27 cellular contexts compared by ENCODE assay signal in genomic region chr5:168423971-168424370, GRCh38.
"Had no signal": no experiment of that assay in that cellular context is flagged by ENCODE, and none has a peak within 500 bp of the region (broad histone marks: within the 10 kb centered on the region; RNA-seq: fewer than 3 reads in every experiment).

No MANE protein-coding gene starts in this region.

- H3K9me3 ChIP-seq: ascending aorta, MG63, Peyer's patch, SJCRH30 had no signal

- ATAC-seq: activated naive CD4-positive, alpha-beta T cell treated with anti-CD3 and anti-CD28 coated beads, Interleukin-2, amount 50 U/mL, for 72 hours; activated naive CD8-positive, alpha-beta T cell treated with anti-CD3 and anti-CD28 coated beads, Interleukin-2, amount 50 U/mL, for 24 hours; activated T-cell treated with anti-CD3 and anti-CD28 coated beads, Interleukin-2, amount 50 U/mL, for 4 hours had no signal

- H3K9ac ChIP-seq: KMS-11 had no signal

- H3K27me3 Mint-ChIP-seq: activated B cell treated with CpG ODN at 0.5 μM for 24 hours; brain; central memory CD8-positive, alpha-beta T cell had no signal

- H3K27ac ChIP-seq: ascending aorta, KMS-11, Peyer's patch, RWPE1, SJCRH30 had no signal

- H3K36me3 ChIP-seq: ascending aorta, SJCRH30 had no signal

- H3K9me3 Mint-ChIP-seq: activated B cell treated with CpG ODN at 0.5 μM for 24 hours; activated CD4-positive, alpha-beta T cell treated with anti-CD3 and anti-CD28 coated beads, Interleukin-2, amount 10 ng/mL, durations not matched to agents 24 days and 14 days; activated naive CD4-positive, alpha-beta T cell treated with anti-CD3 and anti-CD28 coated beads, Interleukin-2, amount 50 U/mL, for 72 hours; activated naive CD8-positive, alpha-beta T cell treated with anti-CD3 and anti-CD28 coated beads, Interleukin-2, amount 50 U/mL, for 24 hours; activated T-cell treated with anti-CD3 and anti-CD28 coated beads, Interleukin-2, amount 50 U/mL, for 4 hours; brain; central memory CD8-positive, alpha-beta T cell; T-helper 1 cell treated with Interleukin-12 subunit alpha and Interleukin-12 subunit beta and Interleukin-4 antibody, amounts not matched to agents 30 μg/mL and 1 μg/mL, for 36 hours had no signal

- H3K4me3 Mint-ChIP-seq: activated B cell treated with CpG ODN at 0.5 μM for 24 hours; activated CD4-positive, alpha-beta T cell treated with anti-CD3 and anti-CD28 coated beads, Interleukin-2, amount 10 ng/mL, durations not matched to agents 24 days and 14 days; activated naive CD8-positive, alpha-beta T cell treated with anti-CD3 and anti-CD28 coated beads, Interleukin-2, amount 50 U/mL, for 24 hours; activated T-cell treated with anti-CD3 and anti-CD28 coated beads, Interleukin-2, amount 50 U/mL, for 4 hours; brain; central memory CD8-positive, alpha-beta T cell; T-helper 1 cell treated with Interleukin-12 subunit alpha and Interleukin-12 subunit beta and Interleukin-4 antibody, amounts not matched to agents 30 μg/mL and 1 μg/mL, for 36 hours had no signal

- H3K4me1 ChIP-seq: ascending aorta, Peyer's patch, SJCRH30 had no signal

- H3K27me3 ChIP-seq: ascending aorta, MG63, Peyer's patch, SJCRH30 had no signal

- H3K27ac Mint-ChIP-seq: activated B cell treated with CpG ODN at 0.5 μM for 24 hours; activated CD4-positive, alpha-beta T cell treated with anti-CD3 and anti-CD28 coated beads, Interleukin-2, amount 10 ng/mL, durations not matched to agents 24 days and 14 days; activated naive CD4-positive, alpha-beta T cell treated with anti-CD3 and anti-CD28 coated beads, Interleukin-2, amount 50 U/mL, for 72 hours; activated naive CD8-positive, alpha-beta T cell treated with anti-CD3 and anti-CD28 coated beads, Interleukin-2, amount 50 U/mL, for 24 hours; T-helper 1 cell treated with Interleukin-12 subunit alpha and Interleukin-12 subunit beta and Interleukin-4 antibody, amounts not matched to agents 30 μg/mL and 1 μg/mL, for 36 hours had no signal

- H3K4me1 Mint-ChIP-seq: activated B cell treated with CpG ODN at 0.5 μM for 24 hours; activated CD4-positive, alpha-beta T cell treated with anti-CD3 and anti-CD28 coated beads, Interleukin-2, amount 10 ng/mL, durations not matched to agents 24 days and 14 days; activated naive CD8-positive, alpha-beta T cell treated with anti-CD3 and anti-CD28 coated beads, Interleukin-2, amount 50 U/mL, for 24 hours; central memory CD8-positive, alpha-beta T cell had no signal

- DNase-seq: activated B cell treated with CpG ODN at 0.5 μM for 24 hours; activated CD4-positive, alpha-beta T cell treated with anti-CD3 and anti-CD28 coated beads for 1 hour; activated CD4-positive, alpha-beta T cell treated with anti-CD3 and anti-CD28 coated beads, Interleukin-2, amount 10 ng/mL, durations not matched to agents 24 days and 14 days; activated CD4-positive, alpha-beta T cell treated with anti-CD3 and anti-CD28 coated beads, Interleukin-2, amount 50 U/mL, for 48 hours; activated CD8-positive, alpha-beta memory T cell treated with anti-CD3 and anti-CD28 coated beads for 24 hours; activated effector memory CD4-positive, alpha-beta T cell treated with anti-CD3 and anti-CD28 coated beads, Interleukin-2, amount 50 U/mL, for 16 hours; activated naive CD4-positive, alpha-beta T cell treated with Interleukin-2 at 50 U/mL for 16 hours; activated naive CD8-positive, alpha-beta T cell treated with anti-CD3 and anti-CD28 coated beads, Interleukin-2, amount 50 U/mL, for 24 hours; activated T-cell treated with anti-CD3 and anti-CD28 coated beads, Interleukin-2, amount 50 U/mL, for 4 hours; amniotic stem cell; MV-4-11; NCI-H1092 treated with DMSO at 0.1 percent for 48 hours; NCI-H1417 treated with DMSO at 0.1 percent for 48 hours; NCI-H1694 treated with DMSO at 0.1 percent for 48 hours; NCI-H2029 treated with DMSO at 0.1 percent for 48 hours; NCI-H510A treated with DMSO at 0.1 percent for 48 hours; Peyer's patch; Right ventricle myocardium superior; SJCRH30 had no signal

- H3K4me3 ChIP-seq: ascending aorta, MG63, Peyer's patch, SJCRH30 had no signal

- H3K4me2 ChIP-seq: KMS-11 had no signal
